ENCODE assay signal across 12 cellular contexts in the genomic region with DNA sequence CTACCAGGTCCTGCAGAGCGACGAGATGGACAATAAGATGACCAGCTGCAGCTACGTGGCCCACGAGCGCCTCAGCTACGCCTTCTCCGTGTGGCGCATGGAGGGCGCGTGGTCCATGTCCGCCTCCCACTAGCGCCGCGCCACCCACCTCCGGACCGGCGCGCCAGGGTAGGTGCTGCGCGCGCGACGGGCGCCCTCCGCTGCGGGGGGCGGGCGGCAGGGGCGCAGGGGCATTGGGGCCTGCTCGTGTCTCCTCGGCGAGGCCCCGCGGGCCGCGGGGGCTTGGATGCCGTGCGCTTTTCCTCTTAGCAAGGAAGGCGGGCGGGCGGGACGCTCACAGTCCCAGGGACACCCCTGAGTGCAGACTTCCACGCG. TPM values are rescaled to one million over a fixed set of nuclear protein-coding genes. Genes with fewer than 3 reads are reported as not detected.
DNase-seq lines count a peak whose midpoint lies in the region; ATAC-seq and TF ChIP-seq lines count a peak whose summit lies in the region.
"Had no signal": no experiment of that assay in that cellular context is flagged by ENCODE, and none has a peak within 500 bp of the region (broad histone marks: within the 10 kb centered on the region; RNA-seq: fewer than 3 reads in every experiment).

No MANE protein-coding gene starts in this region.

- no peak for DNase-seq in CD8-positive, alpha-beta T cell
- DNase-seq in mammary epithelial cell: no peak
- no peak for DNase-seq in SHP77 treated with DMSO at 0.1 percent for 48 hours (lab: John Stamatoyannopoulos, UW)
- DNase-seq in activated T-helper 2 cell treated with anti-CD3 and anti-CD28 coated beads, Interferon-gamma antibody, Interleukin-2, Interleukin-4, amounts not matched to agents 10 μg/mL and 5 μg/mL and 100 μg/mL, durations not matched to agents 14 hours and 24 hours and 36 hours (ENCODE audit: low spot score): no peak
- DNase-seq: activated gamma-delta T cell, NCI-H748 treated with DMSO at 0.1 percent for 48 hours, T-helper 9 cell had no signal

- H3K4me1 Mint-ChIP-seq in CD8-positive, alpha-beta T cell (ENCODE audit: low read depth): no peaks in the 10 kb centered on the region
- no peaks in the 10 kb centered on the region for H3K4me1 Mint-ChIP-seq in activated T-helper 2 cell treated with anti-CD3 and anti-CD28 coated beads, Interferon-gamma antibody, Interleukin-2, Interleukin-4, amounts not matched to agents 10 μg/mL and 5 μg/mL and 100 μg/mL, durations not matched to agents 14 hours and 24 hours and 36 hours (ENCODE audit: low read depth)

- H3K9me3 Mint-ChIP-seq in CD8-positive, alpha-beta T cell: no peaks in the 10 kb centered on the region
- H3K9me3 Mint-ChIP-seq in activated T-helper 2 cell treated with anti-CD3 and anti-CD28 coated beads, Interferon-gamma antibody, Interleukin-2, Interleukin-4, amounts not matched to agents 10 μg/mL and 5 μg/mL and 100 μg/mL, durations not matched to agents 14 hours and 24 hours and 36 hours: no peaks in the 10 kb centered on the region

- 7% methylated on average over 23 of the region's 44 CpGs for WGBS in mammary epithelial cell (ENCODE audit: low coverage, missing lambda C conversion rate)

- H3K4me1 ChIP-seq in CD8-positive, alpha-beta T cell (ENCODE audit: insufficient read depth, low read length): peaks cover 3% of the 10 kb centered on the region
- H3K4me1 ChIP-seq in mammary epithelial cell (ENCODE audit: insufficient read depth, low read length) (peaks cover 14% of the 10 kb centered on the region), rectal smooth muscle tissue (ENCODE audit: control insufficient read depth, insufficient read depth, low read length) (peaks cover 18% of the 10 kb centered on the region)

- H3K27me3 Mint-ChIP-seq in CD8-positive, alpha-beta T cell (ENCODE audit: low read depth): peaks cover 41% of the 10 kb centered on the region
- peaks cover 60% of the 10 kb centered on the region for H3K27me3 Mint-ChIP-seq in activated T-helper 2 cell treated with anti-CD3 and anti-CD28 coated beads, Interferon-gamma antibody, Interleukin-2, Interleukin-4, amounts not matched to agents 10 μg/mL and 5 μg/mL and 100 μg/mL, durations not matched to agents 14 hours and 24 hours and 36 hours (ENCODE audit: low read depth)

- in situ Hi-C loops in mammary epithelial cell (cut with MboI; ENCODE audit: low sequenced_read_pairs in 2 of 2): no loop called here

- H3K4me3 Mint-ChIP-seq in CD8-positive, alpha-beta T cell: no peak overlapping the region
- H3K4me3 Mint-ChIP-seq in activated T-helper 2 cell treated with anti-CD3 and anti-CD28 coated beads, Interferon-gamma antibody, Interleukin-2, Interleukin-4, amounts not matched to agents 10 μg/mL and 5 μg/mL and 100 μg/mL, durations not matched to agents 14 hours and 24 hours and 36 hours (ENCODE audit: low read depth): no peak overlapping the region

- no peaks in the 10 kb centered on the region for H4K20me1 ChIP-seq in mammary epithelial cell (ENCODE audit: insufficient read depth, low read length)

- H3K9ac ChIP-seq in mammary epithelial cell (ENCODE audit: insufficient read depth, low read length) (peak overlapping the region; percentile 37), rectal smooth muscle tissue (ENCODE audit: low read length) (peak overlapping the region; percentile 62)

- dilution Hi-C loops in mammary epithelial cell (cut with HindIII; ENCODE audit: low sequenced_read_pairs): no loop called here

- peaks cover 6% of the 10 kb centered on the region for H3K27me3 ChIP-seq in CD8-positive, alpha-beta T cell (ENCODE audit: insufficient read depth, low read length)
- H3K27me3 ChIP-seq in mammary epithelial cell (ENCODE audit: insufficient read depth, low read length) (no peaks in the 10 kb centered on the region), rectal smooth muscle tissue (ENCODE audit: control insufficient read depth, insufficient read depth, low read length) (no peaks in the 10 kb centered on the region)

- ATAC-seq in CD8-positive, alpha-beta T cell: no peak
- ATAC-seq in HG02870 (IDR thresholded peaks at IDR 0.05; ENCODE audit: unreplicated experiment): no peak
- ATAC-seq in GM18502 (IDR thresholded peaks at IDR 0.05; ENCODE audit: poor library complexity, unreplicated experiment): no peak
- ATAC-seq: HCT116 had no signal

- H3K4me3 ChIP-seq in CD8-positive, alpha-beta T cell (ENCODE audit: low read depth, low read length): peak overlapping the region; percentile 11
- peak overlapping the region; percentile 61 to 98 (median 90) for H3K4me3 ChIP-seq in mammary epithelial cell (replicated peaks in 1 of 3; ENCODE audit: insufficient read depth in 1 of 3, low read depth in 2 of 3, low read length in 3 of 3)
- peak overlapping the region; percentile 44 for H3K4me3 ChIP-seq in iPS-18c (ENCODE audit: insufficient read depth, low read depth, low read length)
- peak overlapping the region; percentile 90 for H3K4me3 ChIP-seq in rectal smooth muscle tissue (ENCODE audit: low read length)

- H3K27ac Mint-ChIP-seq in CD8-positive, alpha-beta T cell: no peak overlapping the region
- no peak overlapping the region for H3K27ac Mint-ChIP-seq in activated T-helper 2 cell treated with anti-CD3 and anti-CD28 coated beads, Interferon-gamma antibody, Interleukin-2, Interleukin-4, amounts not matched to agents 10 μg/mL and 5 μg/mL and 100 μg/mL, durations not matched to agents 14 hours and 24 hours and 36 hours

- peaks cover 47% of the 10 kb centered on the region for H3K79me2 ChIP-seq in mammary epithelial cell (ENCODE audit: insufficient read depth, low read length)

- BruUV-seq in mammary epithelial cell (replicated peaks; lab: Mats Ljungman, UMichigan): no TSS peak

- no peak overlapping the region for H3K27ac ChIP-seq in CD8-positive, alpha-beta T cell (ENCODE audit: low read depth, low read length)
- peak overlapping the region; percentile 10 for H3K27ac ChIP-seq in mammary epithelial cell (ENCODE audit: insufficient read depth, low read depth, low read length)
- peak overlapping the region; percentile 92 for H3K27ac ChIP-seq in rectal smooth muscle tissue (ENCODE audit: low read depth, low read length)

- peak overlapping the region; percentile 99 for H3K4me2 ChIP-seq in mammary epithelial cell (ENCODE audit: insufficient read depth, low read depth, low read length)

- POLR2A ChIA-PET in CD8-positive, alpha-beta T cell (lab: Charles Lee): no interaction called here

- H3K36me3 ChIP-seq in CD8-positive, alpha-beta T cell (ENCODE audit: insufficient read depth, low read length): no peaks in the 10 kb centered on the region
- peaks cover 3% of the 10 kb centered on the region for H3K36me3 ChIP-seq in mammary epithelial cell (ENCODE audit: insufficient read depth, low read length)
- no peaks in the 10 kb centered on the region for H3K36me3 ChIP-seq in rectal smooth muscle tissue (ENCODE audit: control insufficient read depth, insufficient read depth, low read length)

- peak overlapping the region; percentile 98 for H2AFZ ChIP-seq in mammary epithelial cell (ENCODE audit: low read depth, low read length)

- CTCF ChIA-PET in CD8-positive, alpha-beta T cell (lab: Charles Lee): no interaction called here
- CTCF ChIA-PET in mammary epithelial cell (lab: Charles Lee; ENCODE audit: low non-redundant PET): no interaction called here

- TF ChIP-seq CTCF in CD8-positive, alpha-beta T cell (IDR thresholded peaks at IDR 0.05): no peak
- no peak for TF ChIP-seq CTCF in mammary epithelial cell (conservative IDR thresholded peaks at IDR 0.05 in 1 of 2, IDR thresholded peaks at IDR 0.05 in 1 of 2; ENCODE audit: extremely low read depth in 1 of 2, insufficient read depth in 1 of 2, low read depth in 1 of 2, low read length in 2 of 2)

- intact Hi-C loops in CD8-positive, alpha-beta T cell (cut with DNase I, micrococcal nuclease): no loop called here
- intact Hi-C loops in mammary epithelial cell (cut with micrococcal nuclease): loop anchor here (1.0 to 2.0 kb wide), 3 partner anchors 97 to 128 kb away; no protein-coding TSS in a partner anchor
- intact Hi-C loops in activated T-helper 2 cell treated with anti-CD3 and anti-CD28 coated beads, Interferon-gamma antibody, Interleukin-2, Interleukin-4, amounts not matched to agents 10 μg/mL and 5 μg/mL and 100 μg/mL, durations not matched to agents 14 hours and 24 hours and 36 hours (cut with micrococcal nuclease): no loop called here

- no peaks in the 10 kb centered on the region for H3K9me3 ChIP-seq in CD8-positive, alpha-beta T cell (ENCODE audit: low read length)
- H3K9me3 ChIP-seq in mammary epithelial cell (replicated peaks; ENCODE audit: insufficient read depth, low read length): no peaks in the 10 kb centered on the region
- H3K9me3 ChIP-seq in iPS-18c (ENCODE audit: control insufficient read depth, insufficient read depth, low read length): no peaks in the 10 kb centered on the region

- no peaks in the 10 kb centered on the region for H3K36me3 Mint-ChIP-seq in CD8-positive, alpha-beta T cell
- H3K36me3 Mint-ChIP-seq in activated T-helper 2 cell treated with anti-CD3 and anti-CD28 coated beads, Interferon-gamma antibody, Interleukin-2, Interleukin-4, amounts not matched to agents 10 μg/mL and 5 μg/mL and 100 μg/mL, durations not matched to agents 14 hours and 24 hours and 36 hours (ENCODE audit: low read depth): no peaks in the 10 kb centered on the region

RNA-seq across cellular contexts. Expression of gene TWIST2, which starts 0.7 kb away (rescaled TPM):
- not detected for total RNA-seq in CD8-positive, alpha-beta T cell
- 10 to 100 TPM in 1 of 2 donors, under 1 TPM in 1; 0.83 to 17.6 TPM for total RNA-seq in mammary epithelial cell
- 23.2 TPM for polyA plus RNA-seq in mammary epithelial cell
- polyA minus RNA-seq in mammary epithelial cell: 2.3 TPM
- not detected in 2 replicates for total RNA-seq in activated T-helper 2 cell treated with anti-CD3 and anti-CD28 coated beads, Interferon-gamma antibody, Interleukin-2, Interleukin-4, amounts not matched to agents 10 μg/mL and 5 μg/mL and 100 μg/mL, durations not matched to agents 14 hours and 24 hours and 36 hours

Comparison
In these comparisons a context has a peak if more than half of its experiments do, and no peak if none do; other contexts are left out.
1. H3K4me3 ChIP-seq: peak in every context shown above with its lines; median percentile 90 in mammary epithelial cell; 90 in rectal smooth muscle tissue; 44 in iPS-18c; 11 in CD8-positive, alpha-beta T cell.